9 cellular contexts compared by ENCODE assay signal in the genomic region with DNA sequence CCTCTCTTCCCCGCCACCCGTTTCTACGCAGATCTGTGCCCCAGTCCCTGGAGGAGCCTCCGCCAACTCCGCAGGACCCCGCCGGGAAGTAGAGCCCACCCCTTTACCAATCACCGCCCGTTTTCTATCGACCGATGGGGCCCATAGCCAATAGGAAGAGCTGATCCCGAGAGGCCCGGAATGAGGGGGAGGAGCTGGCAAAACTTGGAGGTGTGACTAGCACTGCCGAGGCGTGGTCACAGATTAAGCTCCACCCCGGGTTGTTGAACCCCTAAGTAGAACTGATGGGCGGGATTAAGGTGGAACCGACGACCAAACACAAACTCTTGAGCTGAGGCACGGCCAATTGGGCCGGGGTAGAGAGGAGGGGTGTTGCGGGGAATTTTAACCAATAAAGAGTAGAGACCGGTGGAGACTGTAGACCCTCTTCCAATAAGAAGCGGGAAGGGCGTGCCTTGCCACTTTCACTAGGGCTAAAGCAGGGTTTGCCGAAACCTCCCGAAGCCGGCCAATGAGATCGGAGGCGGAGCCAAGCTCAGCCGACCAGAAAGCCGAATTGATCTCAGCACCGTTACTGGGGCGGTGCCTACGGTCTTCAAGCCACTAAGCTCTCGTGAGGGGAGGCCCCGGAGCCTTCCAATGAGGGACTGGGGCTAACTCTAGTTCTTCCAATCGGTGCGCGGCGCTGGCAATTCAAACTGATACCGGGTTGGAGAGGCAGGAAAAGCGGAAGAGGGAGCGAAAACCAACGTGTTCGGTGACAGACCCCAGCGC. TPM values are rescaled to one million over a fixed set of nuclear protein-coding genes. Genes with fewer than 3 reads are reported as not detected.
DNase-seq lines count a peak whose midpoint lies in the region; ATAC-seq and TF ChIP-seq lines count a peak whose summit lies in the region.
"Not testable (repeated sequence)": the region's sequence is repeated elsewhere in the genome, so short reads cannot be mapped to it uniquely, and the experiment has no call there.
"Had no signal": no experiment of that assay in that cellular context is flagged by ENCODE, and none has a peak within 500 bp of the region (broad histone marks: within the 10 kb centered on the region; RNA-seq: fewer than 3 reads in every experiment).

Gene FAM72D (plus strand): TSS at position 691 of the 774 bp plus-strand sequence. CDS start 874 bp downstream, outside the sequence.
Gene SRGAP2B (minus strand): TSS at position 45 of the 774 bp plus-strand sequence. CDS start 2,427 bp downstream, outside the sequence.

- not testable (repeated sequence) for H4K8ac ChIP-seq in neuronal stem cell (ENCODE audit: low read depth, low read length)

- H2BK120ac ChIP-seq in neuronal stem cell (ENCODE audit: low read depth, low read length), result not testable (repeated sequence)

- not testable (repeated sequence) for H3K27me3 Mint-ChIP-seq in brain

- not testable (repeated sequence) for H3K79me1 ChIP-seq in neuronal stem cell (ENCODE audit: low read depth, low read length)

- not testable (repeated sequence) for H3K4me2 ChIP-seq in neuronal stem cell (ENCODE audit: insufficient read depth, low read length, poor library complexity, severe bottlenecking)

- not testable (repeated sequence) for H4K91ac ChIP-seq in neuronal stem cell (ENCODE audit: low read depth, low read length, poor library complexity)

- H2AFZ ChIP-seq in neuronal stem cell (ENCODE audit: low read length), result not testable (repeated sequence)

- not testable (repeated sequence) for H3K36me3 ChIP-seq in RWPE2 (ENCODE audit: low read depth); left ventricle myocardium inferior; neuronal stem cell (replicated peaks in 1 of 2; ENCODE audit: control insufficient read depth in 2 of 2, insufficient read depth in 2 of 2, low read length in 2 of 2); aorta (ENCODE audit: control insufficient read depth in 1 of 2, insufficient read depth in 2 of 2, low read length in 1 of 2)

- not testable (repeated sequence) for H3K18ac ChIP-seq in neuronal stem cell (ENCODE audit: low read length)

- not testable (repeated sequence) for H3K4me1 ChIP-seq in RWPE2 (ENCODE audit: insufficient read depth, poor library complexity, severe bottlenecking); left ventricle myocardium inferior; neuronal stem cell (ENCODE audit: control insufficient read depth in 2 of 2, insufficient read depth in 1 of 2, low read depth in 1 of 2, low read length in 2 of 2); aorta (ENCODE audit: control insufficient read depth in 1 of 2, insufficient read depth in 2 of 2, low read length in 2 of 2)

- not testable (repeated sequence) for H3K9me3 Mint-ChIP-seq in brain

- peak within 1 kb of the TSS in 4 of 5 experiments; percentile 69 to 74 (median 71) for H3K4me3 Mint-ChIP-seq in brain

- not testable (repeated sequence) for H3K14ac ChIP-seq in neuronal stem cell (ENCODE audit: low read length)

- H3K4ac ChIP-seq in neuronal stem cell (ENCODE audit: low read length), result not testable (repeated sequence)

- intact Hi-C loops in left ventricle myocardium inferior (cut with micrococcal nuclease); aorta (cut with DNase I): not testable (repeated sequence)

- WGBS in neuronal stem cell (ENCODE audit: extremely low coverage in 2 of 2, insufficient read length in 2 of 2, insufficient replicate concordance in 1 of 2), 2 donors, result no CpG with 5 or more reads among the region's 47 CpGs
- WGBS in aorta, 2 donors, result no CpG with 5 or more reads among the region's 47 CpGs

- ATAC-seq in GM18858 (IDR thresholded peaks at IDR 0.05; ENCODE audit: unreplicated experiment) (peak; percentile 85), GM21825 (IDR thresholded peaks at IDR 0.05; ENCODE audit: unreplicated experiment) (peak; percentile 78), HG03175 (IDR thresholded peaks at IDR 0.05; ENCODE audit: unreplicated experiment) (peak; percentile 83), RWPE2 (ENCODE audit: low read depth) (peak; percentile 81), aorta (ENCODE audit: low FRiP score) (peak; percentile 94)

- not testable (repeated sequence) for H2BK12ac ChIP-seq in neuronal stem cell (ENCODE audit: low read length)

- not testable (repeated sequence) for H3K36me3 Mint-ChIP-seq in brain

- not testable (repeated sequence) for H2BK15ac ChIP-seq in neuronal stem cell (ENCODE audit: low read length)

- not testable (repeated sequence) for H2BK5ac ChIP-seq in neuronal stem cell (ENCODE audit: low read length)

- not testable (repeated sequence) for H3K9me3 ChIP-seq in RWPE2 (ENCODE audit: severe bottlenecking); left ventricle myocardium inferior (replicated peaks); neuronal stem cell (replicated peaks in 1 of 2; ENCODE audit: control insufficient read depth in 2 of 2, insufficient read depth in 1 of 2, low read depth in 1 of 2, low read length in 2 of 2); aorta (ENCODE audit: control insufficient read depth, low read length)

- not testable (repeated sequence) for H3K9ac ChIP-seq in neuronal stem cell (ENCODE audit: low read depth, low read length, poor library complexity)

- not testable (repeated sequence) for H3K27me3 ChIP-seq in RWPE2 (ENCODE audit: insufficient read depth, poor library complexity, severe bottlenecking); left ventricle myocardium inferior (ENCODE audit: low read depth); neuronal stem cell (ENCODE audit: control insufficient read depth in 3 of 3, insufficient read depth in 3 of 3, low read depth in 1 of 3, low read length in 3 of 3); aorta (ENCODE audit: control insufficient read depth in 1 of 2, insufficient read depth in 2 of 2, low read length in 1 of 2)

- not testable (repeated sequence) for H3K27ac Mint-ChIP-seq in brain

- not testable (repeated sequence) for H3K4me1 Mint-ChIP-seq in brain

- not testable (repeated sequence) for H3K23ac ChIP-seq in neuronal stem cell (ENCODE audit: low read depth, low read length, poor library complexity)

- not testable (repeated sequence) for H2AK5ac ChIP-seq in neuronal stem cell (ENCODE audit: low read depth, low read length)

- DNase-seq in RWPE2 (ENCODE audit: low spot score); left ventricle myocardium inferior; neuronal stem cell (ENCODE audit: low spot score); aorta: not testable (repeated sequence)

- H3K27ac ChIP-seq in RWPE2 (ENCODE audit: poor library complexity, severe bottlenecking), result peak within 1 kb of the TSS; percentile 46
- peak within 1 kb of the TSS; percentile 75 for H3K27ac ChIP-seq in left ventricle myocardium inferior (replicated peaks)
- H3K27ac ChIP-seq in neuronal stem cell (replicated peaks; ENCODE audit: low read length), result not testable (repeated sequence)
- H3K27ac ChIP-seq in aorta (ENCODE audit: low read depth in 1 of 2, low read length in 2 of 2), result peak within 1 kb of the TSS in 1 of 2 donors; percentile 35

- TF ChIP-seq CTCF in RWPE2 (IDR thresholded peaks at IDR 0.05; ENCODE audit: poor library complexity, severe bottlenecking); brain (conservative IDR thresholded peaks at IDR 0.05); left ventricle myocardium inferior (IDR thresholded peaks at IDR 0.05; ENCODE audit: borderline replicate concordance): not testable (repeated sequence)

- H3K4me3 ChIP-seq in RWPE2 (ENCODE audit: severe bottlenecking); aorta (ENCODE audit: low read length in 2 of 2): not testable (repeated sequence)
- H3K4me3 ChIP-seq in left ventricle myocardium inferior (peak within 1 kb of the TSS; percentile 64), neuronal stem cell (ENCODE audit: low read length in 2 of 2) (peak within 1 kb of the TSS; percentile 48 to 77)

RNA-seq across cellular contexts. Expression of gene FAM72D, which starts in this region (rescaled TPM):
- 5.3 TPM for polyA plus RNA-seq in brain (ENCODE audit: insufficient read depth, low read depth, low replicate concordance)
- total RNA-seq in left ventricle myocardium inferior, result 0.19 TPM
- polyA plus RNA-seq in neuronal stem cell (2013, experiment 1 of 2), result 23.4 TPM
- polyA plus RNA-seq in neuronal stem cell (2013, experiment 2 of 2), result 25.5 TPM
- under 1 TPM; 0.24 to 0.29 TPM for total RNA-seq in aorta
- polyA plus RNA-seq in aorta, result under 1 TPM in 1 of 2 donors, not detected in 1; 0.63 TPM
- total RNA-seq: ascending aorta had no signal

RNA-seq across cellular contexts. Expression of gene SRGAP2B, which starts in this region (rescaled TPM):
- polyA plus RNA-seq in brain (ENCODE audit: insufficient read depth, low read depth, low replicate concordance) (5.6 TPM), aorta (10 to 100 TPM in 1 of 2 donors, 1 to 10 TPM in 1; 3.5 to 13.7 TPM)
- total RNA-seq in left ventricle myocardium inferior (9.4 TPM), aorta (10 to 100 TPM; 47.8 to 51.3 TPM)
- polyA plus RNA-seq in neuronal stem cell (2013, experiment 1 of 2), result 30.1 TPM
- polyA plus RNA-seq in neuronal stem cell (2013, experiment 2 of 2), result 32.2 TPM
